Comparison of ENCODE assay signal across 25 cellular contexts in the genomic region with DNA sequence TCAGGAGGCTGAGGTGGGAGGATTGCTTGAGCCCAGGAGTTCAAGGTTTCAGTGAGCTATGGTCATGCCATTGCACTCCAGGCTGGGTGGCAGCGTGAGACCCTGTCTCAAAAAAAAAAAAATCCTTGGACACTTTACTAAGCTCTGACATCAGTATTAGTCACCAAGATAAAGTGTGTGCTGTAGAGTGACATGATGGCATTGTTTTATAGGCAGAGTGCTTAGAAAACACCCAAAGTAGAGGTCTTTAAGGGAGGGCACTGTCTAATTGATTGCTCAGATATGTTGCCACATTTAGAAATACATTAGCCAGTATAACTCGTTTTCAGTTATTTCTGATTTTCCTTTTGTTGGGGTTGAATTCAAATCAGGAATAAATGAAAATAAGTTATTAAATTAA.
"Had no signal": no experiment of that assay in that cellular context is flagged by ENCODE, and none has a peak within 500 bp of the region (broad histone marks: within the 10 kb centered on the region; RNA-seq: fewer than 3 reads in every experiment).

No MANE protein-coding gene starts in this region.

- H3K9me3 Mint-ChIP-seq: activated naive CD4-positive, alpha-beta T cell treated with anti-CD3 and anti-CD28 coated beads, Interleukin-2, amount 50 U/mL, for 72 hours; activated T-cell treated with anti-CD3 and anti-CD28 coated beads, Interleukin-2, amount 50 U/mL, for 24 hours; activated T-helper 17 cell treated with anti-CD3 and anti-CD28 coated beads, Interleukin-2, amount 50 U/mL, for 72 hours; brain; natural killer cell; stimulated activated naive CD8-positive, alpha-beta T cell treated with anti-CD3 and anti-CD28 coated beads, Interleukin-15, amount 100 ng/mL, for 72 hours had no signal

- H3K4me3 ChIP-seq: esophagus muscularis mucosa, gastrocnemius medialis, left lung, lung, spleen, tibial artery had no signal

- H3K27me3 ChIP-seq: esophagus muscularis mucosa, gastrocnemius medialis, left lung, spleen, tibial artery had no signal

- H3K36me3 ChIP-seq: esophagus muscularis mucosa, gastrocnemius medialis, left lung, spleen, tibial artery had no signal

- H3K4me3 Mint-ChIP-seq: activated B cell treated with CpG ODN at 0.5 μM for 24 hours; activated CD4-positive, alpha-beta T cell treated with anti-CD3 and anti-CD28 coated beads for 36 hours; activated T-cell treated with anti-CD3 and anti-CD28 coated beads, Interleukin-2, amount 50 U/mL, for 24 hours; activated T-helper 17 cell treated with anti-CD3 and anti-CD28 coated beads, Interleukin-2, amount 50 U/mL, for 72 hours; brain; natural killer cell; stimulated activated naive CD8-positive, alpha-beta T cell treated with anti-CD3 and anti-CD28 coated beads, Interleukin-15, amount 100 ng/mL, for 72 hours had no signal

- H3K4me1 ChIP-seq: esophagus muscularis mucosa, left lung, spleen, tibial artery had no signal

- DNase-seq: activated B cell treated with CpG ODN at 0.5 μM for 24 hours; activated CD4-positive, alpha-beta T cell treated with anti-CD3 and anti-CD28 coated beads for 36 hours; activated CD4-positive, alpha-beta T cell treated with anti-CD3 and anti-CD28 coated beads, Interleukin-2, amount 50 U/mL, for 4 hours; activated CD8-positive, alpha-beta memory T cell treated with anti-CD3 and anti-CD28 coated beads for 24 hours; activated CD8-positive, alpha-beta memory T cell treated with anti-CD3 and anti-CD28 coated beads, Interleukin-2, amount 50 U/mL, for 4 hours; activated T-cell treated with anti-CD3 and anti-CD28 coated beads, Interleukin-2, amount 50 U/mL, for 24 hours; aorta; central memory CD4-positive, alpha-beta T cell; effector memory CD4-positive, alpha-beta T cell; gastrocnemius medialis; hippocampal formation; kidney glomerular epithelial cell; left lung; natural killer cell; spleen; stimulated activated CD4-positive, alpha-beta T cell treated with anti-CD3 and anti-CD28 coated beads, Interleukin-4, amount 100 ng/mL, for 4 hours; stimulated activated naive CD8-positive, alpha-beta T cell treated with anti-CD3 and anti-CD28 coated beads, Interleukin-15, amount 100 ng/mL, for 72 hours; T1000; tibial artery had no signal

- H3K27me3 Mint-ChIP-seq: progenitor cell of endocrine pancreas had no signal

- H3K36me3 Mint-ChIP-seq: activated naive CD4-positive, alpha-beta T cell treated with anti-CD3 and anti-CD28 coated beads, Interleukin-2, amount 50 U/mL, for 72 hours; brain; natural killer cell had no signal

- H3K9me3 ChIP-seq: esophagus muscularis mucosa, gastrocnemius medialis, left lung, spleen, tibial artery had no signal

- H3K4me1 Mint-ChIP-seq: activated B cell treated with CpG ODN at 0.5 μM for 24 hours; activated CD4-positive, alpha-beta T cell treated with anti-CD3 and anti-CD28 coated beads for 36 hours; activated T-helper 17 cell treated with anti-CD3 and anti-CD28 coated beads, Interleukin-2, amount 50 U/mL, for 72 hours; natural killer cell; stimulated activated naive CD8-positive, alpha-beta T cell treated with anti-CD3 and anti-CD28 coated beads, Interleukin-15, amount 100 ng/mL, for 72 hours had no signal

- ATAC-seq: activated CD4-positive, alpha-beta T cell treated with anti-CD3 and anti-CD28 coated beads for 36 hours; activated naive CD4-positive, alpha-beta T cell treated with anti-CD3 and anti-CD28 coated beads, Interleukin-2, amount 50 U/mL, for 72 hours; activated T-helper 17 cell treated with anti-CD3 and anti-CD28 coated beads, Interleukin-2, amount 50 U/mL, for 72 hours; gastrocnemius medialis; left lung; natural killer cell; stimulated activated naive CD8-positive, alpha-beta T cell treated with anti-CD3 and anti-CD28 coated beads, Interleukin-15, amount 100 ng/mL, for 72 hours had no signal

- H3K27ac Mint-ChIP-seq: activated B cell treated with CpG ODN at 0.5 μM for 24 hours; activated CD4-positive, alpha-beta T cell treated with anti-CD3 and anti-CD28 coated beads for 36 hours; activated naive CD4-positive, alpha-beta T cell treated with anti-CD3 and anti-CD28 coated beads, Interleukin-2, amount 50 U/mL, for 72 hours; activated T-cell treated with anti-CD3 and anti-CD28 coated beads, Interleukin-2, amount 50 U/mL, for 24 hours; activated T-helper 17 cell treated with anti-CD3 and anti-CD28 coated beads, Interleukin-2, amount 50 U/mL, for 72 hours; brain; natural killer cell; progenitor cell of endocrine pancreas; stimulated activated naive CD8-positive, alpha-beta T cell treated with anti-CD3 and anti-CD28 coated beads, Interleukin-15, amount 100 ng/mL, for 72 hours had no signal

- H3K27ac ChIP-seq: esophagus muscularis mucosa, gastrocnemius medialis, left lung, spleen, tibial artery had no signal
